13 cellular contexts compared by ENCODE assay signal in genomic region chr19:45765365-45766292, GRCh38. TPM values are rescaled to one million over a fixed set of nuclear protein-coding genes. Genes with fewer than 3 reads are reported as not detected.
DNase-seq lines count a peak whose midpoint lies in the region; ATAC-seq, FAIRE-seq and TF ChIP-seq lines count a peak whose summit lies in the region.
"Had no signal": no experiment of that assay in that cellular context is flagged by ENCODE, and none has a peak within 500 bp of the region (broad histone marks: within the 10 kb centered on the region; RNA-seq: fewer than 3 reads in every experiment).

No MANE protein-coding gene starts in this region.

- H3K4ac ChIP-seq in IMR-90 (ENCODE audit: low read depth, low read length), result no peak overlapping the region

- H3K14ac ChIP-seq in IMR-90 (replicated peaks; ENCODE audit: low read depth, low read length), result no peak overlapping the region

- no peak overlapping the region for H3K27ac ChIP-seq in IMR-90 (ENCODE audit: insufficient read depth, low read length)
- H3K27ac ChIP-seq in pancreas, result peak overlapping the region; percentile 91 to 97 (median 96)
- H3K27ac ChIP-seq in upper lobe of right lung, result no peak overlapping the region

- H3K4me3 ChIP-seq in IMR-90 (ENCODE audit: insufficient read depth, low read depth, low read length), result no peak overlapping the region
- peak overlapping the region; percentile 6 for H3K4me3 ChIP-seq in fibroblast of the aortic adventitia (ENCODE audit: low read depth, low read length)
- H3K4me3 ChIP-seq in pancreas, result peak overlapping the region in 2 of 4 donors; percentile 85 to 96
- no peak overlapping the region for H3K4me3 ChIP-seq in upper lobe of right lung

- H2AK9ac ChIP-seq in IMR-90 (replicated peaks; ENCODE audit: low read depth, low read length, poor library complexity), result peak overlapping the region; percentile 98

- H2BK20ac ChIP-seq in IMR-90 (ENCODE audit: low read depth, low read length), result no peak overlapping the region

- H2BK5ac ChIP-seq in IMR-90 (ENCODE audit: low read depth, low read length, poor library complexity, severe bottlenecking), result no peak overlapping the region

- DNase-seq in 8988T (peak; percentile 13), IMR-90 (no peak), fibroblast of the aortic adventitia (ENCODE audit: low read depth) (no peak), pancreas (peak; percentile 34 to 87 (median 61)), upper lobe of right lung (no peak), HPDE6-E6E7 (ENCODE audit: extremely low spot score) (no peak)
- DNase-seq: activated naive CD4-positive, alpha-beta T cell treated with anti-CD3 and anti-CD28 coated beads, Interleukin-2, amount 10 ng/mL, durations not matched to agents 7 days and 5 days; cortex of kidney; NCI-H1092 treated with DMSO at 0.1 percent for 48 hours; NCI-H526 treated with DMSO at 0.1 percent for 48 hours had no signal

- peaks cover 0 to 20% of the 10 kb centered on the region in 2 experiments; a peak in 1 of 4 replicates for H3K79me1 ChIP-seq in IMR-90 (ENCODE audit: low read depth in 1 of 2, low read length in 2 of 2)

- peak overlapping the region; percentile 20; the same call in 1 of the 2 replicates for H2AK5ac ChIP-seq in IMR-90 (ENCODE audit: low read depth, low read length)

- in situ Hi-C loops in IMR-90 (cut with MboI; ENCODE audit: low sequenced_read_pairs), result no loop called here

- H4K5ac ChIP-seq in IMR-90 (ENCODE audit: low read depth, low read length), result no peak overlapping the region

- ATAC-seq in IMR-90 (ENCODE audit: low read depth) (no peak), pancreas (no peak), upper lobe of right lung (no peak), GM18858 (IDR thresholded peaks at IDR 0.05; ENCODE audit: unreplicated experiment) (no peak), GM18517 (IDR thresholded peaks at IDR 0.05; ENCODE audit: unreplicated experiment) (no peak)

- H4K91ac ChIP-seq in IMR-90 (ENCODE audit: insufficient read depth, low read depth, low read length), result no peak overlapping the region

- no peaks in the 10 kb centered on the region for H3K9me3 ChIP-seq in IMR-90 (ENCODE audit: control insufficient read depth, insufficient read depth, low read length)
- no peaks in the 10 kb centered on the region for H3K9me3 ChIP-seq in pancreas
- H3K9me3 ChIP-seq in upper lobe of right lung, result no peaks in the 10 kb centered on the region

- H3K9me1 ChIP-seq in IMR-90 (ENCODE audit: insufficient read depth, low read length), result no peaks in the 10 kb centered on the region

- H4K8ac ChIP-seq in IMR-90 (ENCODE audit: low read depth in 2 of 2, low read length in 2 of 2), result no peak overlapping the region

- no peak overlapping the region for H3K4me2 ChIP-seq in IMR-90 (ENCODE audit: low read depth, low read length)

- H3K56ac ChIP-seq in IMR-90 (ENCODE audit: extremely low read depth, insufficient read depth, low read length), result no peak overlapping the region

- no peak overlapping the region for H2AFZ ChIP-seq in IMR-90 (replicated peaks; ENCODE audit: low read length, poor library complexity)

- intact Hi-C loops in IMR-90 (cut with micrococcal nuclease) (loop anchor here (2.0 kb wide), 1 partner anchor 35 kb away; the partner anchor contains the start of gene FBXO46), pancreas (cut with DNase I) (loop anchor here in 1 of 3 donors (10.0 kb wide), 1 partner anchor 51 kb away; no protein-coding TSS in a partner anchor), upper lobe of right lung (cut with DNase I) (no loop called here)

- H3K23ac ChIP-seq in IMR-90 (ENCODE audit: low read depth, low read length), result 0 out of 2 replicates have a peak overlapping the region, but pooled peaks have one; percentile 28

- TF ChIP-seq CTCF in IMR-90 (conservative IDR thresholded peaks at IDR 0.05; ENCODE audit: low read depth, low read length) (no peak), fibroblast of the aortic adventitia (IDR thresholded peaks at IDR 0.05; ENCODE audit: insufficient read depth, low read length) (no peak), pancreas (IDR thresholded peaks at IDR 0.05) (no peak), upper lobe of right lung (IDR thresholded peaks at IDR 0.05) (no peak)

- 61% methylated on average over 10 of the region's 33 CpGs; no CpG with 5 or more reads in 1 of the 2 experiments for WGBS in IMR-90 (ENCODE audit: extremely low coverage in 2 of 2, insufficient read length in 1 of 2), 2 experiments
- 45 to 57% methylated on average over 24 to 33 of the region's 33 CpGs for WGBS in pancreas, 2 donors

- no peaks in the 10 kb centered on the region for H3K27me3 ChIP-seq in IMR-90 (ENCODE audit: control insufficient read depth, insufficient read depth, low read length)
- no peaks in the 10 kb centered on the region for H3K27me3 ChIP-seq in pancreas
- no peaks in the 10 kb centered on the region for H3K27me3 ChIP-seq in upper lobe of right lung

- no peak overlapping the region for H3K18ac ChIP-seq in IMR-90 (ENCODE audit: low read depth, low read length)

- CTCF ChIA-PET in IMR-90 (lab: Yijun Ruan, JAX), result no interaction called here

- H3K4me1 ChIP-seq in IMR-90 (ENCODE audit: control insufficient read depth, insufficient read depth, low read length) (peaks cover 22% of the 10 kb centered on the region), pancreas (peaks cover 14 to 17% (median 15%) of the 10 kb centered on the region in 3 donors), upper lobe of right lung (peaks cover 24% of the 10 kb centered on the region)

- TF ChIP-seq RAD21 in IMR-90 (IDR thresholded peaks at IDR 0.05; ENCODE audit: low read length), result no peak

- dilution Hi-C loops in IMR-90 (cut with HindIII; ENCODE audit: low sequenced_read_pairs, unreplicated experiment), result no loop called here

- no peaks in the 10 kb centered on the region for H3K36me3 ChIP-seq in IMR-90 (ENCODE audit: control insufficient read depth, insufficient read depth, low read length)
- H3K36me3 ChIP-seq in pancreas, result no peaks in the 10 kb centered on the region
- no peaks in the 10 kb centered on the region for H3K36me3 ChIP-seq in upper lobe of right lung

- no peak for TF ChIP-seq POLR2A in IMR-90 (IDR thresholded peaks at IDR 0.05; ENCODE audit: low read depth, low read length)

- POLR2A ChIA-PET in IMR-90 (lab: Charles Lee; ENCODE audit: unreplicated experiment), result no interaction called here

- H2BK15ac ChIP-seq in IMR-90 (ENCODE audit: low read depth, low read length), result no peak overlapping the region

- no TSS peak for BruUV-seq in IMR-90 (replicated peaks; lab: Mats Ljungman, UMichigan)

- peaks cover 9% of the 10 kb centered on the region for H4K20me1 ChIP-seq in IMR-90 (ENCODE audit: insufficient read depth, low read length)

- H3K9ac ChIP-seq in IMR-90 (ENCODE audit: low read depth, low read length), result no peak overlapping the region

- no peak overlapping the region for H2BK120ac ChIP-seq in IMR-90 (ENCODE audit: low read depth, low read length)

- FAIRE-seq in pancreas (lab: Jason Lieb, UNC), result no peak
- FAIRE-seq: TTC549 had no signal

TF ChIP-seq in IMR-90, 13 proteins besides CTCF, POLR2A, EP300 and RAD21:
- TF ChIP-seq BHLHE40 (IDR thresholded peaks at IDR 0.05; ENCODE audit: low read depth, low read length), result no peak
- no peak for TF ChIP-seq NFE2L2 (IDR thresholded peaks at IDR 0.05; ENCODE audit: low read depth, low read length)
- no peak for TF ChIP-seq USF2 (IDR thresholded peaks at IDR 0.05; ENCODE audit: low read depth, low read length)

RNA-seq across cellular contexts. Expression of gene SIX5, which starts 3.4 kb away (rescaled TPM):
- total RNA-seq in IMR-90 (2012; rRNA removed) (0.90 and 1.4 TPM in 2 replicates), fibroblast of the aortic adventitia (ENCODE audit: low replicate concordance) (9.5 and 16.4 TPM in 2 replicates), pancreas (10 to 100 TPM; 18.7 to 38.2 (median 28.0) TPM), upper lobe of right lung (15.5 TPM)
- polyA plus RNA-seq in IMR-90 (2012; rRNA removed) (15.5 TPM in 2 replicates), pancreas (10 to 100 TPM; 25.1 to 42.5 TPM)
- 11.5 and 18.1 TPM in 2 replicates for polyA plus RNA-seq in IMR-90 (2012; cell fraction: cytosol; rRNA removed)
- polyA plus RNA-seq in IMR-90 (2012; cell fraction: nucleus; rRNA removed; ENCODE audit: low replicate concordance), result 24.5 and 68.5 TPM in 2 replicates

RNA-seq across cellular contexts. Expression of gene DMPK, which starts 16.7 kb away (rescaled TPM):
- total RNA-seq in IMR-90 (2012; rRNA removed) (7.9 and 10.0 TPM in 2 replicates), fibroblast of the aortic adventitia (ENCODE audit: low replicate concordance) (46.5 and 85.2 TPM in 2 replicates), pancreas (10 to 100 TPM; 27.0 to 74.7 (median 37.7) TPM), upper lobe of right lung (50.1 TPM)
- polyA plus RNA-seq in IMR-90 (2012; rRNA removed) (48.5 and 50.7 TPM in 2 replicates), pancreas (100 to 1,000 TPM; 147 to 293 TPM)
- polyA plus RNA-seq in IMR-90 (2012; cell fraction: cytosol; rRNA removed), result 39.1 and 50.8 TPM in 2 replicates
- polyA plus RNA-seq in IMR-90 (2012; cell fraction: nucleus; rRNA removed; ENCODE audit: low replicate concordance), result 395 and 718 TPM in 2 replicates

RNA-seq across cellular contexts. Expression of gene DMWD, which starts 27.0 kb away (rescaled TPM):
- total RNA-seq in IMR-90 (2012; rRNA removed) (9.7 and 10.0 TPM in 2 replicates), fibroblast of the aortic adventitia (ENCODE audit: low replicate concordance) (28.6 and 41.4 TPM in 2 replicates), pancreas (10 to 100 TPM; 14.3 to 23.0 (median 18.6) TPM), upper lobe of right lung (58.7 TPM)
- polyA plus RNA-seq in IMR-90 (2012; rRNA removed) (28.5 and 33.1 TPM in 2 replicates), pancreas (10 to 100 TPM; 14.2 to 39.8 TPM)
- 16.5 and 25.3 TPM in 2 replicates for polyA plus RNA-seq in IMR-90 (2012; cell fraction: cytosol; rRNA removed)
- 159 and 263 TPM in 2 replicates for polyA plus RNA-seq in IMR-90 (2012; cell fraction: nucleus; rRNA removed; ENCODE audit: low replicate concordance)

RNA-seq across cellular contexts. Expression of gene MEIOSIN, which starts 32.4 kb away (rescaled TPM):
- total RNA-seq in IMR-90 (2012; rRNA removed) (not detected in 2 replicates), fibroblast of the aortic adventitia (ENCODE audit: low replicate concordance) (not detected in 2 replicates), pancreas (not detected), upper lobe of right lung (not detected)
- polyA plus RNA-seq in IMR-90 (2012; rRNA removed) (not detected in 2 replicates), pancreas (not detected)
- polyA plus RNA-seq in IMR-90 (2012; cell fraction: cytosol; rRNA removed), result not detected in 2 replicates
- not detected in 2 replicates for polyA plus RNA-seq in IMR-90 (2012; cell fraction: nucleus; rRNA removed; ENCODE audit: low replicate concordance)

RNA-seq across cellular contexts. Expression of gene FBXO46, which starts 34.9 kb away (rescaled TPM):
- total RNA-seq in IMR-90 (2012; rRNA removed), result 2.2 and 3.0 TPM in 2 replicates
- polyA plus RNA-seq in IMR-90 (2012; rRNA removed), result 6.8 and 7.0 TPM in 2 replicates
- polyA plus RNA-seq in IMR-90 (2012; cell fraction: cytosol; rRNA removed), result 4.4 and 7.9 TPM in 2 replicates
- 15.3 and 29.9 TPM in 2 replicates for polyA plus RNA-seq in IMR-90 (2012; cell fraction: nucleus; rRNA removed; ENCODE audit: low replicate concordance)
- total RNA-seq in fibroblast of the aortic adventitia (ENCODE audit: low replicate concordance), result 6.6 and 6.8 TPM in 2 replicates
- total RNA-seq in pancreas, result 10 to 100 TPM in 4 of 6 donors, 1 to 10 TPM in 2; 6.7 to 11.3 (median 10.7) TPM
- polyA plus RNA-seq in pancreas, result 1 to 10 TPM; 8.3 to 8.7 TPM
- 16.5 TPM for total RNA-seq in upper lobe of right lung

Comparison
In these comparisons a context has a peak if more than half of its experiments do, and no peak if none do; other contexts are left out.
1. DNase-seq: peak in 8988T (single experiment) and pancreas (6 of 6); none in IMR-90 (single experiment), fibroblast of the aortic adventitia (single experiment), upper lobe of right lung (single experiment) and HPDE6-E6E7 (single experiment).
2. H3K27ac ChIP-seq: peak in pancreas (4 of 4); none in IMR-90 (single experiment) and upper lobe of right lung (single experiment).